In the genomic region with DNA sequence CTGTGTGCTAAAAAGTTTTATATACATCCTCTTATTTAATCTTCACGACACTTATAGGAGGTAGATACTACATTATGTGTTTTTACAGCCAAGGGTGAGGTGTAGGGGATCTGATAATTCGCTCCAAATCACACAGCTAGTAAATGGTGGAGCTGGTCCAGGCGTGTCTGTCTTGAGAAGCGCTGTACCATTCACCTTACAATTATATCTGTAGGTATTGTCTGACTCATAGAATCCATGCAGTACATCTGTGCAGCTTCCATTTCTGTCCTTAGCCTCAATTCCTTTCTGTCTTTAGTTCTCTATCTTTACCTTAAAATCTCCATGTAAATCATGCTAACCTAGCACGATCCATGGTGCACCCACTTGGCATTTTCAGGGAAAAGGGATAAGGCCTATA, we compare ENCODE assay signal across 29 cellular contexts.
"Had no signal": no experiment of that assay in that cellular context is flagged by ENCODE, and none has a peak within 500 bp of the region (broad histone marks: within the 10 kb centered on the region; RNA-seq: fewer than 3 reads in every experiment).

No MANE protein-coding gene starts in this region.

- H3K27me3 ChIP-seq: colonic mucosa, gastroesophageal sphincter, heart left ventricle, hepatocyte, left lung, right atrium auricular region, suprapubic skin, transverse colon, upper lobe of right lung, uterus had no signal

- H3K4me3 Mint-ChIP-seq: dendritic cell treated with granulocyte-macrophage colony-stimulating factor and Interleukin-4, amounts not matched to agents 40 ng/mL and 50 ng/mL, for 4 days; endodermal cell; naive thymus-derived CD8-positive, alpha-beta T cell; nephron progenitor cell; stimulated activated naive CD8-positive, alpha-beta T cell treated with anti-CD3 and anti-CD28 coated beads, Interleukin-15, amount 100 ng/mL, for 72 hours had no signal

- H3K27me3 Mint-ChIP-seq: dendritic cell treated with granulocyte-macrophage colony-stimulating factor and Interleukin-4, amounts not matched to agents 40 ng/mL and 50 ng/mL, for 4 days; naive thymus-derived CD8-positive, alpha-beta T cell; stimulated activated naive CD8-positive, alpha-beta T cell treated with anti-CD3 and anti-CD28 coated beads, Interleukin-15, amount 100 ng/mL, for 72 hours had no signal

- FAIRE-seq: endothelial cell of umbilical vein had no signal

- H3K27ac ChIP-seq: colonic mucosa, gastroesophageal sphincter, heart left ventricle, hepatocyte, left lung, prostate gland, right atrium auricular region, suprapubic skin, transverse colon, upper lobe of right lung, uterus had no signal

- ATAC-seq: gastroesophageal sphincter; heart left ventricle; left cardiac atrium; left lung; naive thymus-derived CD8-positive, alpha-beta T cell; sciatic nerve; stimulated activated naive CD8-positive, alpha-beta T cell treated with anti-CD3 and anti-CD28 coated beads, Interleukin-15, amount 100 ng/mL, for 72 hours; upper lobe of right lung had no signal

- H3K9me3 Mint-ChIP-seq: dendritic cell treated with granulocyte-macrophage colony-stimulating factor and Interleukin-4, amounts not matched to agents 40 ng/mL and 50 ng/mL, for 4 days; endodermal cell; naive thymus-derived CD8-positive, alpha-beta T cell; nephron progenitor cell; stimulated activated naive CD8-positive, alpha-beta T cell treated with anti-CD3 and anti-CD28 coated beads, Interleukin-15, amount 100 ng/mL, for 72 hours had no signal

- H3K4me1 ChIP-seq: colonic mucosa, gastroesophageal sphincter, prostate gland, uterus had no signal

- H2AFZ ChIP-seq: hepatocyte had no signal

- H3K4me2 ChIP-seq: hepatocyte, smooth muscle cell had no signal

- H3K9me3 ChIP-seq: colonic mucosa, gastroesophageal sphincter, heart left ventricle, left lung, prostate gland, right atrium auricular region, suprapubic skin, transverse colon, upper lobe of right lung, uterus had no signal

- H3K36me3 Mint-ChIP-seq: naive thymus-derived CD8-positive, alpha-beta T cell had no signal

- H3K27ac Mint-ChIP-seq: dendritic cell treated with granulocyte-macrophage colony-stimulating factor and Interleukin-4, amounts not matched to agents 40 ng/mL and 50 ng/mL, for 4 days; endodermal cell; nephron progenitor cell; stimulated activated naive CD8-positive, alpha-beta T cell treated with anti-CD3 and anti-CD28 coated beads, Interleukin-15, amount 100 ng/mL, for 72 hours had no signal

- DNase-seq: colonic mucosa; effector CD8-positive, alpha-beta T cell; endodermal cell; erythroblast; foreskin fibroblast; heart left ventricle; left cardiac atrium; left lung; naive thymus-derived CD8-positive, alpha-beta T cell; nephron progenitor cell; nucleus accumbens; stimulated activated CD4-positive, alpha-beta T cell treated with anti-CD3 and anti-CD28 coated beads, Interleukin-12 subunit alpha, Interleukin-12 subunit beta, amount 100 ng/mL, for 4 hours; stimulated activated CD4-positive, alpha-beta T cell treated with anti-CD3 and anti-CD28 coated beads, Interleukin-1b, Interleukin-23, amount 100 ng/mL, for 48 hours; stimulated activated CD4-positive, alpha-beta T cell treated with anti-CD3 and anti-CD28 coated beads, Interleukin-4, amount 100 ng/mL, for 1 hour; stimulated activated CD8-positive, alpha-beta memory T cell treated with anti-CD3 and anti-CD28 coated beads, Interleukin-4, amount 100 ng/mL, for 48 hours; stimulated activated naive CD4-positive, alpha-beta T cell; stimulated activated naive CD8-positive, alpha-beta T cell treated with anti-CD3 and anti-CD28 coated beads, Interleukin-15, amount 100 ng/mL, for 72 hours; transverse colon; upper lobe of right lung; uterus had no signal

- H3K4me3 ChIP-seq: colonic mucosa, gastroesophageal sphincter, heart left ventricle, hepatocyte, left lung, prostate gland, right atrium auricular region, smooth muscle cell, suprapubic skin, transverse colon, upper lobe of right lung, uterus had no signal

- H3K36me3 ChIP-seq: colonic mucosa, gastroesophageal sphincter, heart left ventricle, left lung, prostate gland, right atrium auricular region, suprapubic skin, transverse colon, upper lobe of right lung, uterus had no signal

- H3K4me1 Mint-ChIP-seq: nephron progenitor cell had no signal
